In the genomic region with DNA sequence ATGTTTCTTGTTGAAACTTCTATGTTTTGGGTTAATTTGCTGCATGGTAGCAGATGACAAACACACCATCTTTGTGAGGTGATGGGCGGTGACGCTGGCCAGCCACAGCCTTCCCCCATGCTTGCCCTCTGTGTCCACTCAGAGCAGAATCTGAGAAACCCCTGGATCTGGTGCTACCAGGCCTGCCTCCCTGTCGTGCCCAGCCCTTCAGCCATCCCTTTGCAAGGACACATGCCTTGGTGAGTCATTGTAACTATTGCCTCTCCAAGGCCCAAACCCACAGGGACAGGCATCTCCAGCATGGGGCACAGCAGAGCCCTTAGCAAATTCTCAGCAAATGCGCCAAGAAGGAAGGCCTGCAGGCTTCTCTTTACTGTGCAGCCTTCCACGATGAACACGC, we compare ENCODE assay signal across 27 cellular contexts. TPM values are rescaled to one million over a fixed set of nuclear protein-coding genes. Genes with fewer than 3 reads are reported as not detected.
"Had no signal": no experiment of that assay in that cellular context is flagged by ENCODE, and none has a peak within 500 bp of the region (broad histone marks: within the 10 kb centered on the region; RNA-seq: fewer than 3 reads in every experiment).

No MANE protein-coding gene starts in this region.

- H3K4me3 ChIP-seq: body of pancreas, cardiac muscle cell, heart right ventricle, lung, thyroid gland had no signal

- DNase-seq: activated CD4-positive, alpha-beta T cell treated with anti-CD3 and anti-CD28 coated beads, Interleukin-2, amount 10 ng/mL, durations not matched to agents 7 days and 5 days; activated CD8-positive, alpha-beta T cell treated with anti-CD3 and anti-CD28 coated beads, Interleukin-2, amount 10 ng/mL, durations not matched to agents 7 days and 5 days; activated naive CD4-positive, alpha-beta T cell treated with anti-CD3 and anti-CD28 coated beads, Interleukin-2, amount 50 U/mL, for 16 hours; activated naive CD8-positive, alpha-beta T cell treated with anti-CD3 and anti-CD28 coated beads, Interleukin-2, amount 50 U/mL, for 24 hours; anterior cingulate cortex; body of pancreas; effector CD4-positive, alpha-beta T cell; erythroblast; foreskin fibroblast; heart right ventricle; islet precursor cell; left colon; occipital lobe; stimulated activated CD4-positive, alpha-beta T cell treated with anti-CD3 and anti-CD28 coated beads, Interleukin-12 subunit alpha, Interleukin-12 subunit beta, amount 100 ng/mL, for 4 hours; stimulated activated CD4-positive, alpha-beta T cell treated with anti-CD3 and anti-CD28 coated beads, Interleukin-4, amount 100 ng/mL, for 4 hours; stimulated activated naive CD8-positive, alpha-beta T cell treated with anti-CD3 and anti-CD28 coated beads, Interleukin-15, Interleukin-2, amounts not matched to agents 100 U/mL and 50 U/mL, for 24 hours; SW 1271; T-helper 17 cell; thyroid gland had no signal

- H3K9me3 ChIP-seq: body of pancreas, heart right ventricle, thyroid gland had no signal

- H3K27ac Mint-ChIP-seq: activated CD4-positive, alpha-beta T cell treated with anti-CD3 and anti-CD28 coated beads, Interleukin-2, amount 10 ng/mL, durations not matched to agents 7 days and 5 days; activated CD8-positive, alpha-beta T cell treated with anti-CD3 and anti-CD28 coated beads, Interleukin-2, amount 10 ng/mL, durations not matched to agents 7 days and 5 days; activated naive CD8-positive, alpha-beta T cell treated with anti-CD3 and anti-CD28 coated beads, Interleukin-2, amount 50 U/mL, for 24 hours; activated T-helper 2 cell treated with anti-CD3 and anti-CD28 coated beads, Interferon-gamma antibody, Interleukin-2, Interleukin-4, amounts not matched to agents 10 μg/mL and 5 μg/mL and 100 μg/mL, durations not matched to agents 14 hours and 24 hours and 36 hours; dendritic cell treated with granulocyte-macrophage colony-stimulating factor and Interleukin-4, amounts not matched to agents 40 ng/mL and 50 ng/mL, for 4 days; mesothelial cell of epicardium; nephron; T-helper 17 cell had no signal

- ATAC-seq: activated CD8-positive, alpha-beta T cell treated with anti-CD3 and anti-CD28 coated beads, Interleukin-2, amount 10 ng/mL, durations not matched to agents 7 days and 5 days; activated naive CD8-positive, alpha-beta T cell treated with anti-CD3 and anti-CD28 coated beads, Interleukin-2, amount 50 U/mL, for 24 hours; body of pancreas; left colon; stimulated activated naive CD8-positive, alpha-beta T cell treated with anti-CD3 and anti-CD28 coated beads, Interleukin-15, Interleukin-2, amounts not matched to agents 100 U/mL and 50 U/mL, for 24 hours; T-helper 17 cell had no signal

- H3K27me3 ChIP-seq: cardiac muscle cell, thyroid gland had no signal

- H3K9me3 Mint-ChIP-seq: activated CD4-positive, alpha-beta T cell treated with anti-CD3 and anti-CD28 coated beads, Interleukin-2, amount 10 ng/mL, durations not matched to agents 7 days and 5 days; activated naive CD8-positive, alpha-beta T cell treated with anti-CD3 and anti-CD28 coated beads, Interleukin-2, amount 50 U/mL, for 24 hours; activated T-helper 2 cell treated with anti-CD3 and anti-CD28 coated beads, Interferon-gamma antibody, Interleukin-2, Interleukin-4, amounts not matched to agents 10 μg/mL and 5 μg/mL and 100 μg/mL, durations not matched to agents 14 hours and 24 hours and 36 hours; dendritic cell treated with granulocyte-macrophage colony-stimulating factor and Interleukin-4, amounts not matched to agents 40 ng/mL and 50 ng/mL, for 4 days; mesothelial cell of epicardium; nephron had no signal

- H3K36me3 ChIP-seq: cardiac muscle cell, heart right ventricle, thyroid gland had no signal

- H3K4me1 ChIP-seq: body of pancreas had no signal

- H3K27ac ChIP-seq: body of pancreas, cardiac muscle cell, heart right ventricle, thyroid gland had no signal

- H3K36me3 Mint-ChIP-seq: mesothelial cell of epicardium had no signal

- H3K4me1 Mint-ChIP-seq: activated CD4-positive, alpha-beta T cell treated with anti-CD3 and anti-CD28 coated beads, Interleukin-2, amount 10 ng/mL, durations not matched to agents 7 days and 5 days; activated naive CD8-positive, alpha-beta T cell treated with anti-CD3 and anti-CD28 coated beads, Interleukin-2, amount 50 U/mL, for 24 hours; T-helper 17 cell had no signal

- H3K27me3 Mint-ChIP-seq: activated CD4-positive, alpha-beta T cell treated with anti-CD3 and anti-CD28 coated beads, Interleukin-2, amount 10 ng/mL, durations not matched to agents 7 days and 5 days; activated naive CD8-positive, alpha-beta T cell treated with anti-CD3 and anti-CD28 coated beads, Interleukin-2, amount 50 U/mL, for 24 hours had no signal

- H3K4me3 Mint-ChIP-seq: activated CD4-positive, alpha-beta T cell treated with anti-CD3 and anti-CD28 coated beads, Interleukin-2, amount 10 ng/mL, durations not matched to agents 7 days and 5 days; activated CD8-positive, alpha-beta T cell treated with anti-CD3 and anti-CD28 coated beads, Interleukin-2, amount 10 ng/mL, durations not matched to agents 7 days and 5 days; activated naive CD8-positive, alpha-beta T cell treated with anti-CD3 and anti-CD28 coated beads, Interleukin-2, amount 50 U/mL, for 24 hours; dendritic cell treated with granulocyte-macrophage colony-stimulating factor and Interleukin-4, amounts not matched to agents 40 ng/mL and 50 ng/mL, for 4 days; mesothelial cell of epicardium; nephron; T-helper 17 cell had no signal

RNA-seq across cellular contexts. Expression of gene FCN1, which starts 48.1 kb away (rescaled TPM):
- total RNA-seq: activated CD4-positive, alpha-beta T cell treated with anti-CD3 and anti-CD28 coated beads, Interleukin-2, amount 10 ng/mL, durations not matched to agents 7 days and 5 days; activated CD8-positive, alpha-beta T cell treated with anti-CD3 and anti-CD28 coated beads, Interleukin-2, amount 10 ng/mL, durations not matched to agents 7 days and 5 days; activated T-helper 2 cell treated with anti-CD3 and anti-CD28 coated beads, Interferon-gamma antibody, Interleukin-2, Interleukin-4, amounts not matched to agents 10 μg/mL and 5 μg/mL and 100 μg/mL, durations not matched to agents 14 hours and 24 hours and 36 hours; body of pancreas; cardiac muscle cell; fibroblast of lung; mesothelial cell of epicardium; renal cortical epithelial cell had no signal
- polyA plus RNA-seq: cardiac muscle cell, fibroblast of lung had no signal
